ENCODE assay signal across 1 cellular context in genomic region chr7:139775829-139776266, GRCh38.
A peak's percentile ranks its signal among the peaks of the same experiment; 100 is the strongest.
TF ChIP-seq lines count a peak whose summit lies in the region.

No MANE protein-coding gene starts in this region.

TF ChIP-seq in GM12878, 131 proteins besides CTCF, POLR2A, EP300 and RAD21 (continued from another document):
- TF ChIP-seq BHLHE40 (IDR thresholded peaks at IDR 0.05; ENCODE audit: borderline replicate concordance in 1 of 2, low read depth in 2 of 2, low read length in 1 of 2) (no peak), IKZF1 (conservative IDR thresholded peaks at IDR 0.05) (no peak), PBX3 (IDR thresholded peaks at IDR 0.05; ENCODE audit: insufficient replicate concordance, low read depth, low read length) (no peak), YY1 (IDR thresholded peaks at IDR 0.05; ENCODE audit: low read depth, low read length) (peak; percentile 55; the same call in 1 of the 2 replicates), RAD51 (IDR thresholded peaks at IDR 0.05) (no peak), GABPA (IDR thresholded peaks at IDR 0.05; ENCODE audit: low read depth) (no peak), ESRRA (IDR thresholded peaks at IDR 0.05; ENCODE audit: low read length) (no peak), CBX3 (IDR thresholded peaks at IDR 0.05; ENCODE audit: borderline replicate concordance, low read depth) (no peak), ZNF207 (IDR thresholded peaks at IDR 0.05; ENCODE audit: borderline replicate concordance) (no peak), CHD4 (IDR thresholded peaks at IDR 0.05) (no peak), EED (IDR thresholded peaks at IDR 0.05; ENCODE audit: low read depth) (0 out of 2 replicates have a peak, but pooled peaks have one; percentile 31), ETV6 (conservative IDR thresholded peaks at IDR 0.05 in 1 of 2, IDR thresholded peaks at IDR 0.05 in 1 of 2; ENCODE audit: borderline replicate concordance in 1 of 2, low read depth in 1 of 2) (no peak), RB1 (IDR thresholded peaks at IDR 0.05; ENCODE audit: borderline replicate concordance) (no peak), POLR2AphosphoS5 (IDR thresholded peaks at IDR 0.05; ENCODE audit: low read length) (peak; percentile 53; the same call in 1 of the 2 replicates), RUNX3 (IDR thresholded peaks at IDR 0.05; ENCODE audit: low read length) (0 out of 2 replicates have a peak, but pooled peaks have one; percentile 9), SMC3 (IDR thresholded peaks at IDR 0.05; ENCODE audit: borderline replicate concordance, low read length) (peak; percentile 77), SRF (IDR thresholded peaks at IDR 0.05; ENCODE audit: low read depth in 2 of 2, low read length in 2 of 2) (no peak), FOXK2 (IDR thresholded peaks at IDR 0.05) (no peak), USF1 (IDR thresholded peaks at IDR 0.05; ENCODE audit: borderline replicate concordance, extremely low read length, insufficient read depth, low read depth, low read length) (no peak), ZBTB4 (CRISPR knock-in tag; IDR thresholded peaks at IDR 0.05) (no peak), POLR2AphosphoS2 (IDR thresholded peaks at IDR 0.05; ENCODE audit: low read depth, low read length) (no peak), HSF1 (IDR thresholded peaks at IDR 0.05; ENCODE audit: low read depth, low read length) (no peak), MTA3 (IDR thresholded peaks at IDR 0.05; ENCODE audit: borderline replicate concordance, low read length) (no peak), PRDM15 (CRISPR knock-in tag; IDR thresholded peaks at IDR 0.05) (no peak), ZNF622 (IDR thresholded peaks at IDR 0.05) (no peak), TAF1 (IDR thresholded peaks at IDR 0.05; ENCODE audit: borderline replicate concordance, low read depth, low read length) (no peak), GATAD2B (conservative IDR thresholded peaks at IDR 0.05; ENCODE audit: low read depth) (no peak), RELB (IDR thresholded peaks at IDR 0.05; ENCODE audit: low read depth) (peak; percentile 31; the same call in 1 of the 2 replicates), EGR1 (IDR thresholded peaks at IDR 0.05; ENCODE audit: borderline replicate concordance in 1 of 2, low read depth in 2 of 2, low read length in 2 of 2) (no peak), TCF7 (IDR thresholded peaks at IDR 0.05; ENCODE audit: borderline replicate concordance) (no peak), IRF4 (IDR thresholded peaks at IDR 0.05; ENCODE audit: low read depth, low read length) (peak; percentile 61; the same call in 1 of the 2 replicates), HCFC1 (IDR thresholded peaks at IDR 0.05; ENCODE audit: low read length) (no peak), MYC (IDR thresholded peaks at IDR 0.05; ENCODE audit: insufficient read depth, insufficient read length, insufficient replicate concordance, low read length, severe bottlenecking) (no peak), SP1 (IDR thresholded peaks at IDR 0.05; ENCODE audit: low read depth, low read length) (no peak), CHD1 (IDR thresholded peaks at IDR 0.05; ENCODE audit: low read depth, low read length) (no peak; the same call in 1 of the 2 replicates), MEF2B (IDR thresholded peaks at IDR 0.05; ENCODE audit: partially characterized antibody, poor library complexity, severe bottlenecking) (peak; percentile 17), MXI1 (IDR thresholded peaks at IDR 0.05; ENCODE audit: low read depth, low read length) (peak; percentile 38; the same call in 1 of the 2 replicates), REST (IDR thresholded peaks at IDR 0.05; ENCODE audit: low read depth, low read length) (no peak), CREB1 (IDR thresholded peaks at IDR 0.05; ENCODE audit: low read depth) (peak; percentile 23; the same call in 1 of the 2 replicates), SIN3A (IDR thresholded peaks at IDR 0.05; ENCODE audit: low read depth, low read length) (0 out of 2 replicates have a peak, but pooled peaks have one; percentile 64), FOXM1 (IDR thresholded peaks at IDR 0.05; ENCODE audit: low read depth, low read length) (no peak; the same call in 1 of the 2 replicates), FOS (IDR thresholded peaks at IDR 0.05; ENCODE audit: borderline replicate concordance, extremely low read depth, insufficient read length) (no peak)
